ENCODE assay signal across 9 cellular contexts in genomic region chr9:125238915-125239446, GRCh38. TPM values are rescaled to one million over a fixed set of nuclear protein-coding genes. Genes with fewer than 3 reads are reported as not detected.
DNase-seq lines count a peak whose midpoint lies in the region; ATAC-seq, FAIRE-seq and TF ChIP-seq lines count a peak whose summit lies in the region.
"Had no signal": no experiment of that assay in that cellular context is flagged by ENCODE, and none has a peak within 500 bp of the region (broad histone marks: within the 10 kb centered on the region; RNA-seq: fewer than 3 reads in every experiment).

No MANE protein-coding gene starts in this region.

- no peak for TF ChIP-seq RAD21 in SK-N-SH (IDR thresholded peaks at IDR 0.05; ENCODE audit: low read length)

- intact Hi-C loops in spleen (cut with DNase I; ENCODE audit: low total_unique reads): no loop called here

- peaks cover 68% of the 10 kb centered on the region for H4K20me1 ChIP-seq in SK-N-SH (ENCODE audit: insufficient read depth)

- CTCF ChIA-PET in SK-N-SH (lab: Yijun Ruan, JAX): no interaction called here
- CTCF ChIA-PET in activated CD4-positive, alpha-beta memory T cell treated with anti-CD3 and anti-CD28 coated beads, Interleukin-2, amount 10 ng/mL, durations not matched to agents 7 days and 5 days (lab: Charles Lee): interaction anchor here (0.7 to 1.1 kb wide), 3 partner anchors 16 to 123 kb away, joined by 3 to 4 read pairs (median 3); no protein-coding TSS in a partner anchor

- POLR2A ChIA-PET in SK-N-SH (lab: Yijun Ruan, JAX): no interaction called here
- POLR2A ChIA-PET in activated CD4-positive, alpha-beta memory T cell treated with anti-CD3 and anti-CD28 coated beads, Interleukin-2, amount 10 ng/mL, durations not matched to agents 7 days and 5 days (lab: Charles Lee): interaction anchor here (0.9 to 1.4 kb wide), 7 partner anchors 11 to 41 kb away, joined by 3 to 6 read pairs (median 3); no protein-coding TSS in a partner anchor

- no peak for TF ChIP-seq EP300 in SK-N-SH (IDR thresholded peaks at IDR 0.05; ENCODE audit: borderline replicate concordance in 1 of 2, low read depth in 1 of 2, low read length in 1 of 2)

- no peaks in the 10 kb centered on the region for H3K9me2 ChIP-seq in SK-N-SH

- H3K36me3 Mint-ChIP-seq in activated CD4-positive, alpha-beta memory T cell treated with anti-CD3 and anti-CD28 coated beads, Interleukin-2, amount 10 ng/mL, durations not matched to agents 7 days and 5 days (ENCODE audit: low read depth): peaks cover 76% of the 10 kb centered on the region
- no peaks in the 10 kb centered on the region for H3K36me3 Mint-ChIP-seq in glutamatergic neuron (ENCODE audit: unreplicated experiment)

- no peak for FAIRE-seq in HTR-8/SVneo (lab: Jason Lieb, UNC)

- H3K4me1 ChIP-seq in SK-N-SH (ENCODE audit: control insufficient read depth in 1 of 2, insufficient read depth in 2 of 2, low read depth in 1 of 2, low read length in 1 of 2) (peaks cover 20 to 34% of the 10 kb centered on the region in 2 experiments), spleen (peaks cover 60 to 78% (median 71%) of the 10 kb centered on the region in 6 donors)

- H3K4me3 ChIP-seq in SK-N-SH (ENCODE audit: low read depth in 2 of 2, low read length in 1 of 2): peak overlapping the region; percentile 83 to 100
- peak overlapping the region in 7 of 8 donors; percentile 64 to 87 (median 83) for H3K4me3 ChIP-seq in spleen

- H3K27me3 ChIP-seq in SK-N-SH (ENCODE audit: insufficient read depth) (no peaks in the 10 kb centered on the region), spleen (replicated peaks in 1 of 7) (no peaks in the 10 kb centered on the region)

- H3K9me3 ChIP-seq in SK-N-SH: no peaks in the 10 kb centered on the region
- H3K9me3 ChIP-seq in spleen: no peaks in the 10 kb centered on the region

- no peak for DNase-seq in SK-N-SH
- no peak for DNase-seq in activated CD4-positive, alpha-beta memory T cell treated with anti-CD3 and anti-CD28 coated beads, Interleukin-2, amount 10 ng/mL, durations not matched to agents 7 days and 5 days
- no peak for DNase-seq in glutamatergic neuron
- DNase-seq in spleen: no peak
- no peak for DNase-seq in HTR-8/SVneo (ENCODE audit: insufficient read length, low spot score)
- DNase-seq in NCI-H2107 (lab: John Stamatoyannopoulos, UW): no peak
- DNase-seq: 8988T had no signal

- H3K27ac ChIP-seq in SK-N-SH (ENCODE audit: low read depth in 2 of 2, low read length in 1 of 2) (peak overlapping the region in 1 of 2 experiments; percentile 96; a peak in 1 of 4 replicates), spleen (peak overlapping the region in 2 of 8 donors; percentile 2 to 98)

- H3K9ac ChIP-seq in SK-N-SH: peak overlapping the region; percentile 98; the same call in 1 of the 2 replicates

- peak overlapping the region; percentile 92 for H3K4me2 ChIP-seq in SK-N-SH

- peaks cover 58% of the 10 kb centered on the region for H3F3A ChIP-seq in SK-N-SH (replicated peaks; ENCODE audit: insufficient read depth)

- TF ChIP-seq POLR2A in spleen (IDR thresholded peaks at IDR 0.05): no peak

- peak overlapping the region; percentile 40 for H3K27ac Mint-ChIP-seq in activated CD4-positive, alpha-beta memory T cell treated with anti-CD3 and anti-CD28 coated beads, Interleukin-2, amount 10 ng/mL, durations not matched to agents 7 days and 5 days
- H3K27ac Mint-ChIP-seq in glutamatergic neuron (ENCODE audit: unreplicated experiment): no peak overlapping the region

- peak overlapping the region; percentile 92 for H3K4me3 Mint-ChIP-seq in activated CD4-positive, alpha-beta memory T cell treated with anti-CD3 and anti-CD28 coated beads, Interleukin-2, amount 10 ng/mL, durations not matched to agents 7 days and 5 days
- peak overlapping the region; percentile 67 for H3K4me3 Mint-ChIP-seq in glutamatergic neuron (ENCODE audit: unreplicated experiment)

- H3K4me1 Mint-ChIP-seq in activated CD4-positive, alpha-beta memory T cell treated with anti-CD3 and anti-CD28 coated beads, Interleukin-2, amount 10 ng/mL, durations not matched to agents 7 days and 5 days: peaks cover 60% of the 10 kb centered on the region
- H3K4me1 Mint-ChIP-seq in glutamatergic neuron (ENCODE audit: low read depth, unreplicated experiment): peaks cover 6% of the 10 kb centered on the region

- H3K36me3 ChIP-seq in SK-N-SH (replicated peaks in 1 of 2; ENCODE audit: control insufficient read depth in 1 of 2, insufficient read depth in 2 of 2, low read length in 1 of 2) (peaks cover 48 to 63% of the 10 kb centered on the region in 2 experiments), spleen (peaks cover 0 to 62% (median 54%) of the 10 kb centered on the region in 6 donors)

- H2AFZ ChIP-seq in SK-N-SH (ENCODE audit: low read depth): no peak overlapping the region

- H3K79me2 ChIP-seq in SK-N-SH (ENCODE audit: insufficient read depth): peaks cover 75% of the 10 kb centered on the region

- no peak for TF ChIP-seq CTCF in SK-N-SH (IDR thresholded peaks at IDR 0.05)
- no peak for TF ChIP-seq CTCF in glutamatergic neuron (IDR thresholded peaks at IDR 0.05; ENCODE audit: partially characterized antibody, unreplicated experiment)
- TF ChIP-seq CTCF in spleen (IDR thresholded peaks at IDR 0.05 in 8 of 11, conservative IDR thresholded peaks at IDR 0.05 in 3 of 11): no peak

- no peaks in the 10 kb centered on the region for H3K9me3 Mint-ChIP-seq in activated CD4-positive, alpha-beta memory T cell treated with anti-CD3 and anti-CD28 coated beads, Interleukin-2, amount 10 ng/mL, durations not matched to agents 7 days and 5 days
- peaks cover 9% of the 10 kb centered on the region for H3K9me3 Mint-ChIP-seq in glutamatergic neuron (ENCODE audit: unreplicated experiment)

- no peaks in the 10 kb centered on the region for H3K27me3 Mint-ChIP-seq in activated CD4-positive, alpha-beta memory T cell treated with anti-CD3 and anti-CD28 coated beads, Interleukin-2, amount 10 ng/mL, durations not matched to agents 7 days and 5 days
- peaks cover 14% of the 10 kb centered on the region for H3K27me3 Mint-ChIP-seq in glutamatergic neuron (ENCODE audit: unreplicated experiment)

- ATAC-seq in SK-N-SH treated with all-trans-retinoic acid at 6 μM for 48 hours (no peak), HG03039 (IDR thresholded peaks at IDR 0.05; ENCODE audit: unreplicated experiment) (no peak)

- 86% methylated on average over 14 of the region's 14 CpGs for WGBS in SK-N-SH (ENCODE audit: low lambda C conversion rate)
- 63 to 83% (median 75%) methylated on average over 14 of the region's 14 CpGs for WGBS in spleen, 5 donors

TF ChIP-seq in SK-N-SH treated with all-trans-retinoic acid at 6 μM for 48 hours, 23 proteins besides CTCF, POLR2A, EP300 and RAD21 (continues in another document):
- TF ChIP-seq CREB5 (CRISPR knock-in tag; IDR thresholded peaks at IDR 0.05; ENCODE audit: low read depth) (no peak), ZNF70 (CRISPR knock-in tag; IDR thresholded peaks at IDR 0.05) (no peak)

RNA-seq across cellular contexts. Expression of gene HSPA5, which starts 2.2 kb away (rescaled TPM):
- polyA plus RNA-seq in SK-N-SH (2012; rRNA removed): 226 and 239 TPM in 2 replicates
- 226 and 239 TPM in 2 replicates for polyA plus RNA-seq in SK-N-SH (2012; cell fraction: cytosol; rRNA removed)
- polyA plus RNA-seq in SK-N-SH (2012; cell fraction: nucleus; rRNA removed): 109 and 190 TPM in 2 replicates
- total RNA-seq in activated CD4-positive, alpha-beta memory T cell treated with anti-CD3 and anti-CD28 coated beads, Interleukin-2, amount 10 ng/mL, durations not matched to agents 7 days and 5 days: 100 to 1,000 TPM; 155 to 156 TPM
- total RNA-seq in glutamatergic neuron (ENCODE audit: unreplicated experiment): 126 TPM
- 100 to 1,000 TPM in 6 of 7 donors, 10 to 100 TPM in 1; 88.3 to 190 (median 139) TPM for total RNA-seq in spleen
- 10 to 100 TPM; 30.0 to 65.2 (median 49.6) TPM for polyA plus RNA-seq in spleen

RNA-seq across cellular contexts. Expression of gene GAPVD1, which starts 22.6 kb away (rescaled TPM):
- polyA plus RNA-seq in SK-N-SH (2012; rRNA removed) (10.5 and 10.7 TPM in 2 replicates), spleen (1 to 10 TPM; 4.9 to 8.2 (median 5.2) TPM)
- polyA plus RNA-seq in SK-N-SH (2012; cell fraction: cytosol; rRNA removed): 9.6 and 10.3 TPM in 2 replicates
- polyA plus RNA-seq in SK-N-SH (2012; cell fraction: nucleus; rRNA removed): 19.0 and 32.1 TPM in 2 replicates
- 10 to 100 TPM; 47.7 to 49.6 TPM for total RNA-seq in activated CD4-positive, alpha-beta memory T cell treated with anti-CD3 and anti-CD28 coated beads, Interleukin-2, amount 10 ng/mL, durations not matched to agents 7 days and 5 days
- total RNA-seq in glutamatergic neuron (ENCODE audit: unreplicated experiment) (59.2 TPM), spleen (10 to 100 TPM; 60.3 to 79.3 (median 64.1) TPM)

RNA-seq across cellular contexts. Expression of gene RABEPK, which starts 38.6 kb away (rescaled TPM):
- 55.1 and 62.1 TPM in 2 replicates for polyA plus RNA-seq in SK-N-SH (2012; rRNA removed)
- 52.3 and 53.5 TPM in 2 replicates for polyA plus RNA-seq in SK-N-SH (2012; cell fraction: cytosol; rRNA removed)
- 44.7 and 51.2 TPM in 2 replicates for polyA plus RNA-seq in SK-N-SH (2012; cell fraction: nucleus; rRNA removed)
- 10 to 100 TPM; 11.8 to 12.1 TPM for total RNA-seq in activated CD4-positive, alpha-beta memory T cell treated with anti-CD3 and anti-CD28 coated beads, Interleukin-2, amount 10 ng/mL, durations not matched to agents 7 days and 5 days
- total RNA-seq in glutamatergic neuron (ENCODE audit: unreplicated experiment): 11.3 TPM
- total RNA-seq in spleen: 10 to 100 TPM in 4 of 7 donors, 1 to 10 TPM in 3; 6.2 to 14.0 (median 10.4) TPM
- 10 to 100 TPM; 15.3 to 17.1 (median 16.8) TPM for polyA plus RNA-seq in spleen

RNA-seq across cellular contexts. Expression of gene PPP6C, which starts 49.4 kb away (rescaled TPM):
- 14.8 and 16.3 TPM in 2 replicates for polyA plus RNA-seq in SK-N-SH (2012; rRNA removed)
- polyA plus RNA-seq in SK-N-SH (2012; cell fraction: cytosol; rRNA removed): 23.7 and 33.6 TPM in 2 replicates
- polyA plus RNA-seq in SK-N-SH (2012; cell fraction: nucleus; rRNA removed): 6.4 and 12.1 TPM in 2 replicates
- 10 to 100 TPM; 56.4 to 57.6 TPM for total RNA-seq in activated CD4-positive, alpha-beta memory T cell treated with anti-CD3 and anti-CD28 coated beads, Interleukin-2, amount 10 ng/mL, durations not matched to agents 7 days and 5 days
- 49.1 TPM for total RNA-seq in glutamatergic neuron (ENCODE audit: unreplicated experiment)
- 10 to 100 TPM; 32.0 to 49.3 (median 39.2) TPM for total RNA-seq in spleen
- polyA plus RNA-seq in spleen: 10 to 100 TPM; 17.3 to 26.6 (median 21.1) TPM
